In the genomic region with DNA sequence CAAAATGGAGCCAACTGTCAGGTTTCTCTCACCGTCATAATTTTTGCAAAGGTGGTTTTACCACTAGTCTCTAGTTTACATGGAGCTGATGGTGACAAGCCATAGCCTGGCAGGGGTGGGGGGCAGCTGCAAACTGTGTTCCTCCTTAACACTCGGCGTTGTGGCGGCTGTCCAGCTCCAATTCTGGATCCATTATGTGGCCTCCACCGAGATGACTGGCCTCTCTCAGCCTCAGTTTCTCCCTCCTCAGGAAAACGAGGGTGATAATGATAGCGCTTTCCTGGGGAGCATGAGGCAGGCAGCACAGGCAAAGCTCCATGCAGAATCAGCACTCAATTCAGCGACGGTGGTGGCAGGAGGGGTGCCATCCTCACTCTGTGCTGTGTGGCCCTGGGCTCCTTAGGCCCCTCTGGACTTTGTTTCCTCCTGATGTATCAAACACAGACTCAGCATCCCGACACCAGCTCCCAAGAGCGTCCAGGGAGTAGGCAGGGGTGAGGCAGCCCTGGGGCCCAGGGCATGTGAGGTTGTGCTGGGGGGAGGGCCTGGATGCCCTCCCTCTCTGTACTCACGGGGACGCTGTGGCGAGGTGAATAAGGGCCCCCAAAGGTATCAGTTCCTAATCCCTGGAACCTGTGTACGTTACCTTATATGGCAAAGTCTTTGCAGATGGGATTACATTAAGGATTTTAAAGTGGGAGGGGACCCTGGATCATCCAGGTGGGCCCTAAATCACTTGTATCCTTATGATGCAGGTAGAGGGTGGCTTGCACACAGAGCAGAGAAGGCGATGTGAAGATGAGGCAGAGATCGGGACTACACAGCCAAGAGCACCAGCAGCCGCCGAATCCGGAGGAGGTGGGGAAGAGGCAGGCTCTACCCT, we compare ENCODE assay signal across 1 cellular context.
A peak's percentile ranks its signal among the peaks of the same experiment; 100 is the strongest.
TF ChIP-seq lines count a peak whose summit lies in the region.

No MANE protein-coding gene starts in this region.

TF ChIP-seq in HepG2, 621 proteins besides CTCF, POLR2A, EP300 and RAD21:
- TF ChIP-seq SRF (IDR thresholded peaks at IDR 0.05; ENCODE audit: low read depth, low read length) (peak; percentile 55; the same call in 1 of the 2 replicates), GTF3A (CRISPR knock-in tag; conservative IDR thresholded peaks at IDR 0.05) (no peak)
TF ChIP-seq in HepG2: peak in this region for 1.
